In the genomic region with DNA sequence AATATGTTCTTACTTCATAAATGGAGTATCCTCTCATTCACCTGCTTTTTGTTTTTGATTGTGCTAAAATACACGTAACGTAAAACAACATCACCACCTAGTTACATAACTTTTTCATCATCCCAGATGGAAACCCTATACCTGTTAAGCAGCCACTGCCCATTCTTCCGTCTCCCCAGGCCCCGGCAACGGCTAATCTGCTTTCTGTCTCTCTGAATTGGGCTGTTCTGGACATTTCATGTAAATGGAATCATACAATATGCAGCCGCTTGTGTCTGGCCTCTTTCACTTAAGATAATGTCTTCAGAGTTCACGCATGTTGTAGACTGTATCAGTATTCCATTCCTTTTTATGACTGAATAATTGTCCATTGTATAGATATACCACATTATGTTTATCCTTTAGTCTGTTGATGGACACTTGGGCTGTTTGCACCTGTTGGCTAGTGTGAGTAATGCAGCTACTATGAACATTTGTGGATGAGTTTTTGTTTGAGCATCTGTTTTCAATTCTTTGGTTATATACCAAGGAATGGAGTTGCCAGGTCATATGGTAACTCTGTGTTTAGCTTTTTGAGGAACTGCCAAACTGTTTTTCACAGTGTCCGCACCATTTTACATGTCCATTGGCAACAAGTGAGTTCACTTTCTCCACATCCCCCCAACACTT, we compare ENCODE assay signal across 8 cellular contexts. TPM values are rescaled to one million over a fixed set of nuclear protein-coding genes. Genes with fewer than 3 reads are reported as not detected.
DNase-seq lines count a peak whose midpoint lies in the region; ATAC-seq and TF ChIP-seq lines count a peak whose summit lies in the region.

No MANE protein-coding gene starts in this region.

- H3K4me1 ChIP-seq in ACC112 (ENCODE audit: control insufficient read depth, insufficient read depth, low read length, unreplicated experiment) (peaks cover 27% of the 10 kb centered on the region), SJCRH30 (no peaks in the 10 kb centered on the region), esophagus squamous epithelium (peaks cover 16 to 90% (median 39%) of the 10 kb centered on the region in 3 donors), spleen (peaks cover 7 to 94% (median 58%) of the 10 kb centered on the region in 6 donors)

- no peaks in the 10 kb centered on the region for H3K9me3 ChIP-seq in SJCRH30 (replicated peaks)
- H3K9me3 ChIP-seq in esophagus squamous epithelium: no peaks in the 10 kb centered on the region
- no peaks in the 10 kb centered on the region for H3K9me3 ChIP-seq in spleen

- no peak for TF ChIP-seq POLR2A in esophagus squamous epithelium (IDR thresholded peaks at IDR 0.05)
- no peak for TF ChIP-seq POLR2A in spleen (IDR thresholded peaks at IDR 0.05)

- WGBS in esophagus squamous epithelium, 2 donors: 76 to 80% methylated on average over 7 of the region's 8 CpGs
- 79 to 95% (median 88%) methylated on average over 7 to 8 of the region's 8 CpGs for WGBS in spleen, 5 donors

- H3K27ac ChIP-seq in ACC112 (ENCODE audit: low read depth, low read length) (no peak overlapping the region), SJCRH30 (no peak overlapping the region), esophagus squamous epithelium (peak overlapping the region in 2 of 4 donors; percentile 94 to 95), spleen (no peak overlapping the region)

- peak; percentile 31 to 60 for DNase-seq in SJCRH30
- DNase-seq in esophagus squamous epithelium (lab: John Stamatoyannopoulos, UW): no peak
- peak; percentile 54 for DNase-seq in spleen
- DNase-seq in NCI-H1092 (lab: John Stamatoyannopoulos, UW): no peak

- ATAC-seq in HG03354 (IDR thresholded peaks at IDR 0.05; ENCODE audit: poor library complexity, severe bottlenecking, unreplicated experiment) (no peak), GM18511 (IDR thresholded peaks at IDR 0.05; ENCODE audit: unreplicated experiment) (no peak)

- H3K36me3 ChIP-seq in ACC112 (ENCODE audit: insufficient read depth, low read length) (no peaks in the 10 kb centered on the region), SJCRH30 (no peaks in the 10 kb centered on the region), esophagus squamous epithelium (peaks cover 0 to 6% (median 0%) of the 10 kb centered on the region in 3 donors), spleen (peaks cover 0 to 7% (median 2%) of the 10 kb centered on the region in 6 donors)

- TF ChIP-seq CTCF in GM12875 (IDR thresholded peaks at IDR 0.05; ENCODE audit: borderline replicate concordance, insufficient read depth, low read depth, low read length): peak; percentile 27; the same call in 1 of the 2 replicates
- TF ChIP-seq CTCF in esophagus squamous epithelium (IDR thresholded peaks at IDR 0.05): peak in 4 of 6 experiments; percentile 33 to 52 (median 41)
- TF ChIP-seq CTCF in spleen (IDR thresholded peaks at IDR 0.05 in 8 of 11, conservative IDR thresholded peaks at IDR 0.05 in 3 of 11): peak in 5 of 11 experiments; percentile 23 to 51 (median 36)

- H2AFZ ChIP-seq in ACC112 (ENCODE audit: low read length, unreplicated experiment): no peak overlapping the region

- intact Hi-C loops in esophagus squamous epithelium (cut with DNase I): no loop called here
- intact Hi-C loops in spleen (cut with DNase I; ENCODE audit: low total_unique reads): no loop called here

- no peaks in the 10 kb centered on the region for H3K27me3 ChIP-seq in ACC112 (ENCODE audit: insufficient read depth, low read length)
- H3K27me3 ChIP-seq in SJCRH30: no peaks in the 10 kb centered on the region
- H3K27me3 ChIP-seq in esophagus squamous epithelium: no peaks in the 10 kb centered on the region
- H3K27me3 ChIP-seq in spleen (replicated peaks in 1 of 7): peaks cover 0 to 32% (median 0%) of the 10 kb centered on the region in 7 donors

- H3K4me3 ChIP-seq in ACC112 (ENCODE audit: low read depth, low read length) (peak overlapping the region; percentile 88), GM12875 (ENCODE audit: low read depth, low read length) (no peak overlapping the region), SJCRH30 (no peak overlapping the region), esophagus squamous epithelium (peak overlapping the region in 2 of 4 donors; percentile 87 to 95), spleen (peak overlapping the region in 3 of 8 donors; percentile 77 to 89 (median 85))

- H3K79me2 ChIP-seq in ACC112 (ENCODE audit: control insufficient read depth, insufficient read depth, low read length, unreplicated experiment): peaks cover 63% of the 10 kb centered on the region

RNA-seq across cellular contexts. Expression of a gene that starts 14.1 kb away (rescaled TPM):
- 62.0 and 83.3 TPM in 2 replicates for total RNA-seq in SJCRH30 (2014; rRNA removed; shearing (Covaris generic))
- total RNA-seq in esophagus squamous epithelium (100 to 1,000 TPM in 3 of 4 donors, 10 to 100 TPM in 1; 78.0 to 113 (median 105) TPM), spleen (100 to 1,000 TPM; 103 to 181 (median 154) TPM)
- 10 to 100 TPM; 33.2 to 59.5 (median 54.9) TPM for polyA plus RNA-seq in spleen

RNA-seq across cellular contexts. Expression of a gene that starts 58.2 kb away (rescaled TPM):
- 21.4 and 22.0 TPM in 2 replicates for total RNA-seq in SJCRH30 (2014; rRNA removed; shearing (Covaris generic))
- total RNA-seq in esophagus squamous epithelium: 10 to 100 TPM; 22.3 to 29.6 (median 27.8) TPM
- total RNA-seq in spleen: 10 to 100 TPM; 25.4 to 39.5 (median 34.4) TPM
- 10 to 100 TPM; 40.0 to 63.0 (median 53.9) TPM for polyA plus RNA-seq in spleen

Comparison
In these comparisons a context has a peak if more than half of its experiments do, and no peak if none do; other contexts are left out.
1. DNase-seq: peak in SJCRH30 (2 of 2) and spleen (single experiment); none in esophagus squamous epithelium (single experiment) and NCI-H1092 (single experiment).